Comparison of ENCODE assay signal across 4 cellular contexts in the genomic region with DNA sequence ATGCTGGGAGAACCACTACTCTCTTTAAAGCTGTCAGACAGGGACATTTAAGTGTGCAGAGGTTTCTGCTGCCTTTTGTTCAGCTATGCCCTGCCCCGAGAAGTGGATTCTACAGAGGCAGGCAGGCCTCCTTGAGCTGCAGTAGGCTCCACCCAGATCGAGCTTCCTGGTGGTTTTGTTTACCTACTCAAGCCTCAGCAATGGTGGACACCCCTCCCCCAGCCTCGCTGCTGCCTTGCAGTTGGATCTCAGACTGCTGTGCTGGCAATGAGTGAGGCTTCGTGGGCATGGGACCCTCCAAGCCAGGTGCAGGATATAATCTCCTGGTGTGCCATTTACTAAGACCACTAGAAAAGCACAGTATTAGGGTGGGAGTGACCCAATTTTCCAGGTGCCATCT. TPM values are rescaled to one million over a fixed set of nuclear protein-coding genes. Genes with fewer than 3 reads are reported as not detected.
"Had no signal": no experiment of that assay in that cellular context is flagged by ENCODE, and none has a peak within 500 bp of the region (broad histone marks: within the 10 kb centered on the region; RNA-seq: fewer than 3 reads in every experiment).

No MANE protein-coding gene starts in this region.

RNA-seq across cellular contexts. Expression of a gene that starts 5.2 kb away (rescaled TPM):
- total RNA-seq: LHCN-M2, M059J, MCF 10A, NCI-H460 had no signal
